In genomic region chr17:76849160-76849559, GRCh38 we compare ENCODE assay signal across 3 cellular contexts.
TF ChIP-seq lines count a peak whose summit lies in the region.
"Not testable (repeated sequence)": the region's sequence is repeated elsewhere in the genome, so short reads cannot be mapped to it uniquely, and the experiment has no call there.

No MANE protein-coding gene starts in this region.

TF ChIP-seq in HEK293, 187 proteins besides CTCF, POLR2A, EP300 and RAD21:
- TF ChIP-seq, protein P1, sequence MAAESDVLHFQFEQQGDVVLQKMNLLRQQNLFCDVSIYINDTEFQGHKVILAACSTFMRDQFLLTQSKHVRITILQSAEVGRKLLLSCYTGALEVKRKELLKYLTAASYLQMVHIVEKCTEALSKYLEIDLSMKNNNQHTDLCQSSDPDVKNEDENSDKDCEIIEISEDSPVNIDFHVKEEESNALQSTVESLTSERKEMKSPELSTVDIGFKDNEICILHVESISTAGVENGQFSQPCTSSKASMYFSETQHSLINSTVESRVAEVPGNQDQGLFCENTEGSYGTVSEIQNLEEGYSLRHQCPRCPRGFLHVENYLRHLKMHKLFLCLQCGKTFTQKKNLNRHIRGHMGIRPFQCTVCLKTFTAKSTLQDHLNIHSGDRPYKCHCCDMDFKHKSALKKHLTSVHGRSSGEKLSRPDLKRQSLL (tag by site-specific recombination; IDR thresholded peaks at IDR 0.05) = peak; percentile 30; the same call in 1 of the 2 replicates
- TF ChIP-seq KLF1 (tag by site-specific recombination; IDR thresholded peaks at IDR 0.05) = 0 out of 2 replicates have a peak, but pooled peaks have one; percentile 26
- TF ChIP-seq, protein P2, sequence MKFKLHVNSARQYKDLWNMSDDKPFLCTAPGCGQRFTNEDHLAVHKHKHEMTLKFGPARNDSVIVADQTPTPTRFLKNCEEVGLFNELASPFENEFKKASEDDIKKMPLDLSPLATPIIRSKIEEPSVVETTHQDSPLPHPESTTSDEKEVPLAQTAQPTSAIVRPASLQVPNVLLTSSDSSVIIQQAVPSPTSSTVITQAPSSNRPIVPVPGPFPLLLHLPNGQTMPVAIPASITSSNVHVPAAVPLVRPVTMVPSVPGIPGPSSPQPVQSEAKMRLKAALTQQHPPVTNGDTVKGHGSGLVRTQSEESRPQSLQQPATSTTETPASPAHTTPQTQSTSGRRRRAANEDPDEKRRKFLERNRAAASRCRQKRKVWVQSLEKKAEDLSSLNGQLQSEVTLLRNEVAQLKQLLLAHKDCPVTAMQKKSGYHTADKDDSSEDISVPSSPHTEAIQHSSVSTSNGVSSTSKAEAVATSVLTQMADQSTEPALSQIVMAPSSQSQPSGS (tag by site-specific recombination; IDR thresholded peaks at IDR 0.05; ENCODE audit: low read depth) = peak; percentile 64
TF ChIP-seq in HEK293: peak in this region for 3; not testable (repeated sequence) for 184.

TF ChIP-seq in K562, 482 proteins besides CTCF, POLR2A, EP300 and RAD21:
- TF ChIP-seq, protein P3, sequence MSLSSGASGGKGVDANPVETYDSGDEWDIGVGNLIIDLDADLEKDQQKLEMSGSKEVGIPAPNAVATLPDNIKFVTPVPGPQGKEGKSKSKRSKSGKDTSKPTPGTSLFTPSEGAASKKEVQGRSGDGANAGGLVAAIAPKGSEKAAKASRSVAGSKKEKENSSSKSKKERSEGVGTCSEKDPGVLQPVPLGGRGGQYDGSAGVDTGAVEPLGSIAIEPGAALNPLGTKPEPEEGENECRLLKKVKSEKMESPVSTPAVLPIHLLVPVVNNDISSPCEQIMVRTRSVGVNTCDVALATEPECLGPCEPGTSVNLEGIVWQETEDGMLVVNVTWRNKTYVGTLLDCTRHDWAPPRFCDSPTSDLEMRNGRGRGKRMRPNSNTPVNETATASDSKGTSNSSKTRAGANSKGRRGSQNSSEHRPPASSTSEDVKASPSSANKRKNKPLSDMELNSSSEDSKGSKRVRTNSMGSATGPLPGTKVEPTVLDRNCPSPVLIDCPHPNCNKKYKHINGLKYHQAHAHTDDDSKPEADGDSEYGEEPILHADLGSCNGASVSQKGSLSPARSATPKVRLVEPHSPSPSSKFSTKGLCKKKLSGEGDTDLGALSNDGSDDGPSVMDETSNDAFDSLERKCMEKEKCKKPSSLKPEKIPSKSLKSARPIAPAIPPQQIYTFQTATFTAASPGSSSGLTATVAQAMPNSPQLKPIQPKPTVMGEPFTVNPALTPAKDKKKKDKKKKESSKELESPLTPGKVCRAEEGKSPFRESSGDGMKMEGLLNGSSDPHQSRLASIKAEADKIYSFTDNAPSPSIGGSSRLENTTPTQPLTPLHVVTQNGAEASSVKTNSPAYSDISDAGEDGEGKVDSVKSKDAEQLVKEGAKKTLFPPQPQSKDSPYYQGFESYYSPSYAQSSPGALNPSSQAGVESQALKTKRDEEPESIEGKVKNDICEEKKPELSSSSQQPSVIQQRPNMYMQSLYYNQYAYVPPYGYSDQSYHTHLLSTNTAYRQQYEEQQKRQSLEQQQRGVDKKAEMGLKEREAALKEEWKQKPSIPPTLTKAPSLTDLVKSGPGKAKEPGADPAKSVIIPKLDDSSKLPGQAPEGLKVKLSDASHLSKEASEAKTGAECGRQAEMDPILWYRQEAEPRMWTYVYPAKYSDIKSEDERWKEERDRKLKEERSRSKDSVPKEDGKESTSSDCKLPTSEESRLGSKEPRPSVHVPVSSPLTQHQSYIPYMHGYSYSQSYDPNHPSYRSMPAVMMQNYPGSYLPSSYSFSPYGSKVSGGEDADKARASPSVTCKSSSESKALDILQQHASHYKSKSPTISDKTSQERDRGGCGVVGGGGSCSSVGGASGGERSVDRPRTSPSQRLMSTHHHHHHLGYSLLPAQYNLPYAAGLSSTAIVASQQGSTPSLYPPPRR (CRISPR knock-in tag; IDR thresholded peaks at IDR 0.05; ENCODE audit: borderline replicate concordance) = 0 out of 2 replicates have a peak, but pooled peaks have one; percentile 57
- TF ChIP-seq, protein P4, sequence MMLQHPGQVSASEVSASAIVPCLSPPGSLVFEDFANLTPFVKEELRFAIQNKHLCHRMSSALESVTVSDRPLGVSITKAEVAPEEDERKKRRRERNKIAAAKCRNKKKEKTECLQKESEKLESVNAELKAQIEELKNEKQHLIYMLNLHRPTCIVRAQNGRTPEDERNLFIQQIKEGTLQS (IDR thresholded peaks at IDR 0.05) = peak; percentile 43; the same call in 1 of the 2 replicates
- TF ChIP-seq, protein P4 (CRISPR knock-in tag; conservative IDR thresholded peaks at IDR 0.05) = not testable (repeated sequence)
- peak; percentile 58; the same call in 1 of the 2 replicates for TF ChIP-seq ADNP (tag; IDR thresholded peaks at IDR 0.05)

TF ChIP-seq in HepG2, 621 proteins besides CTCF, POLR2A, EP300 and RAD21:
- TF ChIP-seq ATF7 (IDR thresholded peaks at IDR 0.05) = peak; percentile 88
- TF ChIP-seq ATF7 (CRISPR knock-in tag; IDR thresholded peaks at IDR 0.05) = not testable (repeated sequence)
